In the genomic region with DNA sequence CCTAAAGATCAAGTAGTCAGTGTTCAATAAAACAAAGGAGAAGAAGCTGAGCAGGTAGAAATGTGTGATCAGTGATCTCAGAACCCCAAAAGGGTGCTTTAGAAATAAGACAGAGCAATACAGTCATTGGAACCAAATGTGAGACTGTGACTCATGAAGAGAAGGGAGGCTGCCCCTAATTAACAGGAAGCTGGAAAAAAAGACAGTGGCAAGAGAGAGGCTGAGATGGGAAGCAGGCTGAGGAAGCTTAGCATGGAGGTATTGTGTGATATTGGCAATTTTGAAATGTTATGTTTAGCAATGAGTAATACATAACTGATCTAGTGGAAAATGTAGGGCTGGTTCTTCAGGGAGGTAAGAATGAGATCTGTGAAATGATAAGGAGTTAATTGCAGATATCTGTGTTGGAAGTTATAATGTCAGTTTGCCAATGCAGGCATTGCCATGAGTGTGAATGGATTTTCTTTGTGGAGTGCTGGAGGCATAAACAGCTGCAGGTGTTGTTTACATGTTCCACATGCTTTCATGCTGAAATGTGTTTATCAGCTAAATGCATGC, we compare ENCODE assay signal across 14 cellular contexts.
DNase-seq lines count a peak whose midpoint lies in the region; ATAC-seq and TF ChIP-seq lines count a peak whose summit lies in the region.
"Had no signal": no experiment of that assay in that cellular context is flagged by ENCODE, and none has a peak within 500 bp of the region (broad histone marks: within the 10 kb centered on the region; RNA-seq: fewer than 3 reads in every experiment).

No MANE protein-coding gene starts in this region.

- H3K27me3 Mint-ChIP-seq in activated CD4-positive, alpha-beta T cell treated with anti-CD3 and anti-CD28 coated beads for 36 hours = no peaks in the 10 kb centered on the region

- H3K4me1 ChIP-seq in RWPE2 (ENCODE audit: insufficient read depth, poor library complexity, severe bottlenecking) (no peaks in the 10 kb centered on the region), right lobe of liver (no peaks in the 10 kb centered on the region)
- H3K4me1 ChIP-seq: neural progenitor cell had no signal

- no peaks in the 10 kb centered on the region for H3K36me3 Mint-ChIP-seq in activated CD4-positive, alpha-beta T cell treated with anti-CD3 and anti-CD28 coated beads for 36 hours (ENCODE audit: low read depth)
- H3K36me3 Mint-ChIP-seq: immature natural killer cell, neural progenitor cell had no signal

- H3K4me3 ChIP-seq in RWPE2 (ENCODE audit: severe bottlenecking) (no peak overlapping the region), fibroblast of mammary gland (ENCODE audit: control insufficient read depth, low read depth, low read length) (no peak overlapping the region), right lobe of liver (no peak overlapping the region)
- H3K4me3 ChIP-seq: neural progenitor cell, SJCRH30 had no signal

- no peaks in the 10 kb centered on the region for H3K9me3 ChIP-seq in RWPE2 (ENCODE audit: severe bottlenecking)
- no peaks in the 10 kb centered on the region for H3K9me3 ChIP-seq in right lobe of liver
- H3K9me3 ChIP-seq: SJCRH30 had no signal

- CTCF ChIA-PET in activated CD4-positive, alpha-beta T cell treated with anti-CD3 and anti-CD28 coated beads for 36 hours (lab: Charles Lee) = interaction anchor here (0.8 kb wide), 1 partner anchor 202 kb away, joined by 3 read pairs; no protein-coding TSS in a partner anchor

- no peak for TF ChIP-seq POLR2A in right lobe of liver (IDR thresholded peaks at IDR 0.05)

- TF ChIP-seq CTCF in RWPE2 (IDR thresholded peaks at IDR 0.05; ENCODE audit: poor library complexity, severe bottlenecking) (no peak), fibroblast of mammary gland (conservative IDR thresholded peaks at IDR 0.05; ENCODE audit: control insufficient read depth, insufficient read depth, low read depth, low read length) (no peak), right lobe of liver (IDR thresholded peaks at IDR 0.05) (no peak)

- H3K27me3 ChIP-seq in RWPE2 (ENCODE audit: insufficient read depth, poor library complexity, severe bottlenecking) (no peaks in the 10 kb centered on the region), right lobe of liver (no peaks in the 10 kb centered on the region)
- H3K27me3 ChIP-seq: neural progenitor cell, SJCRH30 had no signal

- H3K36me3 ChIP-seq in RWPE2 (ENCODE audit: low read depth) (no peaks in the 10 kb centered on the region), right lobe of liver (no peaks in the 10 kb centered on the region)
- H3K36me3 ChIP-seq: neural progenitor cell, SJCRH30 had no signal

- POLR2A ChIA-PET in activated CD4-positive, alpha-beta T cell treated with anti-CD3 and anti-CD28 coated beads for 36 hours (lab: Charles Lee) = interaction anchor here (1.0 kb wide), 1 partner anchor 17 kb away, joined by 3 read pairs; no protein-coding TSS in a partner anchor

- H3K4me1 Mint-ChIP-seq in activated CD4-positive, alpha-beta T cell treated with anti-CD3 and anti-CD28 coated beads for 36 hours = peaks cover 12% of the 10 kb centered on the region
- H3K4me1 Mint-ChIP-seq: immature natural killer cell had no signal

- H3K27ac ChIP-seq in RWPE2 (ENCODE audit: poor library complexity, severe bottlenecking) = no peak overlapping the region
- no peak overlapping the region for H3K27ac ChIP-seq in right lobe of liver
- H3K27ac ChIP-seq: neural progenitor cell, SJCRH30 had no signal

- H3K27ac Mint-ChIP-seq in activated CD4-positive, alpha-beta T cell treated with anti-CD3 and anti-CD28 coated beads for 36 hours = peak overlapping the region; percentile 33
- H3K27ac Mint-ChIP-seq: immature natural killer cell, neural progenitor cell had no signal

- ATAC-seq in activated CD4-positive, alpha-beta T cell treated with anti-CD3 and anti-CD28 coated beads for 36 hours = peak; percentile 50
- ATAC-seq in RWPE2 (ENCODE audit: low read depth) (peak; percentile 48), left colon (no peak), right lobe of liver (no peak)

- intact Hi-C loops in activated CD4-positive, alpha-beta T cell treated with anti-CD3 and anti-CD28 coated beads for 36 hours (cut with DNase I, micrococcal nuclease) = loop anchor here in 1 of 2 experiments (5.0 to 10.0 kb wide), 4 partner anchors 295 to 852 kb away; a partner anchor contains a TSS
- intact Hi-C loops in left colon (cut with DNase I, micrococcal nuclease) = no loop called here
- intact Hi-C loops in right lobe of liver (cut with DNase I) = no loop called here

- no peak for DNase-seq in activated CD4-positive, alpha-beta T cell treated with anti-CD3 and anti-CD28 coated beads for 36 hours
- DNase-seq in activated CD4-positive, alpha-beta T cell treated with anti-CD3 and anti-CD28 coated beads for 4 hours = no peak
- DNase-seq in D341Med (ENCODE audit: low spot score) = peak; percentile 12
- DNase-seq in RWPE2 (ENCODE audit: low spot score) = no peak
- DNase-seq in fibroblast of mammary gland (ENCODE audit: low read depth) = peak; percentile 5
- DNase-seq in NCI-H446 treated with DMSO at 0.1 percent for 48 hours (lab: John Stamatoyannopoulos, UW) = no peak
- DNase-seq in left colon = no peak
- DNase-seq in right lobe of liver = no peak
- DNase-seq: Calu3, cortex of kidney, H7, immature natural killer cell, SJCRH30 had no signal

- no peak overlapping the region for H3K4me3 Mint-ChIP-seq in activated CD4-positive, alpha-beta T cell treated with anti-CD3 and anti-CD28 coated beads for 36 hours
- H3K4me3 Mint-ChIP-seq: immature natural killer cell, neural progenitor cell had no signal

- no peaks in the 10 kb centered on the region for H3K9me3 Mint-ChIP-seq in activated CD4-positive, alpha-beta T cell treated with anti-CD3 and anti-CD28 coated beads for 36 hours (ENCODE audit: low read depth)
- H3K9me3 Mint-ChIP-seq: neural progenitor cell had no signal

Comparison
In these comparisons a context has a peak if more than half of its experiments do, and no peak if none do; other contexts are left out.
1. ATAC-seq: peak in activated CD4-positive, alpha-beta T cell treated with anti-CD3 and anti-CD28 coated beads for 36 hours (single experiment) and RWPE2 (single experiment); none in left colon (single experiment) and right lobe of liver (0 of 4).
2. DNase-seq: peak in D341Med (single experiment) and fibroblast of mammary gland (single experiment); none in activated CD4-positive, alpha-beta T cell treated with anti-CD3 and anti-CD28 coated beads for 36 hours (single experiment), activated CD4-positive, alpha-beta T cell treated with anti-CD3 and anti-CD28 coated beads for 4 hours (0 of 2), RWPE2 (single experiment), NCI-H446 treated with DMSO at 0.1 percent for 48 hours (single experiment), left colon (0 of 2) and right lobe of liver (0 of 3).